ENCODE assay signal across 25 cellular contexts in genomic region chrX:147735364-147735763, GRCh38.
"Had no signal": no experiment of that assay in that cellular context is flagged by ENCODE, and none has a peak within 500 bp of the region (broad histone marks: within the 10 kb centered on the region; RNA-seq: fewer than 3 reads in every experiment).

No MANE protein-coding gene starts in this region.

- H3K27ac Mint-ChIP-seq: activated B cell treated with CpG ODN at 0.5 μM for 24 hours; activated naive CD8-positive, alpha-beta T cell treated with anti-CD3 and anti-CD28 coated beads for 36 hours; dendritic cell treated with granulocyte-macrophage colony-stimulating factor and Interleukin-4, amounts not matched to agents 40 ng/mL and 50 ng/mL, for 4 days; naive thymus-derived CD4-positive, alpha-beta T cell; stimulated activated naive B cell treated with anti-CD40 and anti-IgM and Interleukin-4, amounts not matched to agents 10 μg/mL and 1 μg/mL and 100 μg/mL, for 72 hours had no signal

- H3K4me1 Mint-ChIP-seq: activated B cell treated with CpG ODN at 0.5 μM for 24 hours; neural crest cell; stimulated activated naive B cell treated with anti-CD40 and anti-IgM and Interleukin-4, amounts not matched to agents 10 μg/mL and 1 μg/mL and 100 μg/mL, for 72 hours had no signal

- H3K27me3 ChIP-seq: cardiac muscle cell, transverse colon, uterus had no signal

- H3K27ac ChIP-seq: cardiac muscle cell, transverse colon, uterus had no signal

- H3K27me3 Mint-ChIP-seq: activated B cell treated with CpG ODN at 0.5 μM for 24 hours; activated naive CD8-positive, alpha-beta T cell treated with anti-CD3 and anti-CD28 coated beads for 36 hours; dendritic cell treated with granulocyte-macrophage colony-stimulating factor and Interleukin-4, amounts not matched to agents 40 ng/mL and 50 ng/mL, for 4 days; stimulated activated naive B cell treated with anti-CD40 and anti-IgM and Interleukin-4, amounts not matched to agents 10 μg/mL and 1 μg/mL and 100 μg/mL, for 72 hours had no signal

- H3K9me3 Mint-ChIP-seq: activated B cell treated with CpG ODN at 0.5 μM for 24 hours; activated naive CD8-positive, alpha-beta T cell treated with anti-CD3 and anti-CD28 coated beads for 36 hours; dendritic cell treated with granulocyte-macrophage colony-stimulating factor and Interleukin-4, amounts not matched to agents 40 ng/mL and 50 ng/mL, for 4 days had no signal

- H3K4me3 ChIP-seq: cardiac muscle cell, lung, transverse colon, uterus had no signal

- H3K9me3 ChIP-seq: transverse colon, uterus had no signal

- ATAC-seq: esophagus mucosa; left lobe of liver; naive thymus-derived CD4-positive, alpha-beta T cell; stimulated activated naive B cell treated with anti-CD40 and anti-IgM and Interleukin-4, amounts not matched to agents 10 μg/mL and 1 μg/mL and 100 μg/mL, for 72 hours had no signal

- DNase-seq: activated B cell treated with CpG ODN at 0.5 μM for 24 hours; activated CD4-positive, alpha-beta T cell treated with anti-CD3 and anti-CD28 coated beads for 4 hours; activated CD4-positive, alpha-beta T cell treated with anti-CD3 and anti-CD28 coated beads, Interleukin-2, amount 50 U/mL, for 48 hours; activated naive CD4-positive, alpha-beta T cell treated with Interleukin-2 at 50 U/mL for 16 hours; activated naive CD8-positive, alpha-beta T cell treated with anti-CD3 and anti-CD28 coated beads for 36 hours; activated T-cell treated with anti-CD3 and anti-CD28 coated beads, Interleukin-2, amount 50 U/mL, for 48 hours; amygdala; effector CD8-positive, alpha-beta T cell; glutamatergic neuron; hippocampal formation; naive thymus-derived CD4-positive, alpha-beta T cell; occipital lobe; stimulated activated CD4-positive, alpha-beta T cell treated with anti-CD3 and anti-CD28 coated beads, Interleukin-2, amount 100 ng/mL, for 48 hours; stimulated activated CD8-positive, alpha-beta memory T cell treated with anti-CD3 and anti-CD28 coated beads, Interleukin-4, amount 100 ng/mL, for 48 hours; stimulated activated naive B cell treated with anti-CD40 and anti-IgM and Interleukin-4, amounts not matched to agents 10 μg/mL and 1 μg/mL and 100 μg/mL, for 72 hours; T-helper 1 cell; T-helper 9 cell; transverse colon; uterus had no signal

- H3K4me1 ChIP-seq: transverse colon, uterus had no signal

- H3K36me3 Mint-ChIP-seq: activated naive CD8-positive, alpha-beta T cell treated with anti-CD3 and anti-CD28 coated beads for 36 hours; stimulated activated naive B cell treated with anti-CD40 and anti-IgM and Interleukin-4, amounts not matched to agents 10 μg/mL and 1 μg/mL and 100 μg/mL, for 72 hours had no signal

- H3K36me3 ChIP-seq: cardiac muscle cell, transverse colon, uterus had no signal

- H3K4me3 Mint-ChIP-seq: activated B cell treated with CpG ODN at 0.5 μM for 24 hours; activated naive CD8-positive, alpha-beta T cell treated with anti-CD3 and anti-CD28 coated beads for 36 hours; dendritic cell treated with granulocyte-macrophage colony-stimulating factor and Interleukin-4, amounts not matched to agents 40 ng/mL and 50 ng/mL, for 4 days; naive thymus-derived CD4-positive, alpha-beta T cell; neural crest cell; stimulated activated naive B cell treated with anti-CD40 and anti-IgM and Interleukin-4, amounts not matched to agents 10 μg/mL and 1 μg/mL and 100 μg/mL, for 72 hours had no signal
